Comparison of ENCODE assay signal across 15 cellular contexts in genomic region chr3:30370681-30371271, GRCh38.
DNase-seq lines count a peak whose midpoint lies in the region; ATAC-seq and TF ChIP-seq lines count a peak whose summit lies in the region.
"Had no signal": no experiment of that assay in that cellular context is flagged by ENCODE, and none has a peak within 500 bp of the region (broad histone marks: within the 10 kb centered on the region; RNA-seq: fewer than 3 reads in every experiment).

No MANE protein-coding gene starts in this region.

- peak overlapping the region; percentile 58 for H3K27ac ChIP-seq in RWPE2 (ENCODE audit: poor library complexity, severe bottlenecking)

- H3K27me3 ChIP-seq in RWPE2 (ENCODE audit: insufficient read depth, poor library complexity, severe bottlenecking), result no peaks in the 10 kb centered on the region

- peaks cover 20% of the 10 kb centered on the region for H3K4me1 ChIP-seq in RWPE2 (ENCODE audit: insufficient read depth, poor library complexity, severe bottlenecking)

- TF ChIP-seq CTCF in RWPE2 (IDR thresholded peaks at IDR 0.05; ENCODE audit: poor library complexity, severe bottlenecking) (no peak), fibroblast of mammary gland (conservative IDR thresholded peaks at IDR 0.05; ENCODE audit: control insufficient read depth, insufficient read depth, low read depth, low read length) (no peak), progenitor cell of endocrine pancreas (IDR thresholded peaks at IDR 0.05; ENCODE audit: unreplicated experiment) (no peak)

- H3K36me3 Mint-ChIP-seq in progenitor cell of endocrine pancreas (ENCODE audit: insufficient read depth), result peaks cover 1% of the 10 kb centered on the region
- H3K36me3 Mint-ChIP-seq in activated T-helper 2 cell treated with anti-CD3 and anti-CD28 coated beads, Interferon-gamma antibody, Interleukin-2, Interleukin-4, amounts not matched to agents 10 μg/mL and 5 μg/mL and 100 μg/mL, durations not matched to agents 14 hours and 24 hours and 36 hours (ENCODE audit: low read depth), result peaks cover 3% of the 10 kb centered on the region

- H3K4me3 Mint-ChIP-seq in progenitor cell of endocrine pancreas (ENCODE audit: low read depth), result peak overlapping the region; percentile 27
- no peak overlapping the region for H3K4me3 Mint-ChIP-seq in activated T-helper 2 cell treated with anti-CD3 and anti-CD28 coated beads, Interferon-gamma antibody, Interleukin-2, Interleukin-4, amounts not matched to agents 10 μg/mL and 5 μg/mL and 100 μg/mL, durations not matched to agents 14 hours and 24 hours and 36 hours (ENCODE audit: low read depth)
- H3K4me3 Mint-ChIP-seq: CD4-positive, alpha-beta T cell; H9; naive thymus-derived CD4-positive, alpha-beta T cell had no signal

- no peak overlapping the region for H3K27ac Mint-ChIP-seq in progenitor cell of endocrine pancreas
- H3K27ac Mint-ChIP-seq in activated T-helper 2 cell treated with anti-CD3 and anti-CD28 coated beads, Interferon-gamma antibody, Interleukin-2, Interleukin-4, amounts not matched to agents 10 μg/mL and 5 μg/mL and 100 μg/mL, durations not matched to agents 14 hours and 24 hours and 36 hours, result no peak overlapping the region
- H3K27ac Mint-ChIP-seq: CD4-positive, alpha-beta T cell; naive thymus-derived CD4-positive, alpha-beta T cell had no signal

- DNase-seq in EL (peak; percentile 39), RWPE2 (ENCODE audit: low spot score) (no peak), fibroblast of mammary gland (ENCODE audit: low read depth) (peak; percentile 39), progenitor cell of endocrine pancreas (ENCODE audit: low spot score, unreplicated experiment) (no peak), amniotic stem cell (lab: John Stamatoyannopoulos, UW) (no peak)
- DNase-seq in activated T-helper 2 cell treated with anti-CD3 and anti-CD28 coated beads, Interferon-gamma antibody, Interleukin-2, Interleukin-4, amounts not matched to agents 10 μg/mL and 5 μg/mL and 100 μg/mL, durations not matched to agents 14 hours and 24 hours and 36 hours (ENCODE audit: low spot score), result no peak
- DNase-seq: amygdala; CD4-positive, alpha-beta T cell; H9; KBM-7; naive thymus-derived CD4-positive, alpha-beta T cell; NCI-H2029 treated with DMSO at 0.1 percent for 48 hours; T-helper 9 cell had no signal

- ATAC-seq in RWPE2 (ENCODE audit: low read depth) (peak; percentile 76), HG02973 (IDR thresholded peaks at IDR 0.05; ENCODE audit: unreplicated experiment) (no peak), GM18858 (IDR thresholded peaks at IDR 0.05; ENCODE audit: unreplicated experiment) (no peak)
- ATAC-seq: naive thymus-derived CD4-positive, alpha-beta T cell had no signal

- H3K4me3 ChIP-seq in RWPE2 (ENCODE audit: severe bottlenecking) (no peak overlapping the region), fibroblast of mammary gland (ENCODE audit: control insufficient read depth, low read depth, low read length) (no peak overlapping the region)

- H3K4me1 Mint-ChIP-seq in progenitor cell of endocrine pancreas (ENCODE audit: low read depth), result peaks cover 23% of the 10 kb centered on the region
- peaks cover 2% of the 10 kb centered on the region for H3K4me1 Mint-ChIP-seq in activated T-helper 2 cell treated with anti-CD3 and anti-CD28 coated beads, Interferon-gamma antibody, Interleukin-2, Interleukin-4, amounts not matched to agents 10 μg/mL and 5 μg/mL and 100 μg/mL, durations not matched to agents 14 hours and 24 hours and 36 hours (ENCODE audit: low read depth)

- no peaks in the 10 kb centered on the region for H3K36me3 ChIP-seq in RWPE2 (ENCODE audit: low read depth)

- H3K27me3 Mint-ChIP-seq in progenitor cell of endocrine pancreas, result no peaks in the 10 kb centered on the region
- peaks cover 13% of the 10 kb centered on the region for H3K27me3 Mint-ChIP-seq in activated T-helper 2 cell treated with anti-CD3 and anti-CD28 coated beads, Interferon-gamma antibody, Interleukin-2, Interleukin-4, amounts not matched to agents 10 μg/mL and 5 μg/mL and 100 μg/mL, durations not matched to agents 14 hours and 24 hours and 36 hours (ENCODE audit: low read depth)
- H3K27me3 Mint-ChIP-seq: CD4-positive, alpha-beta T cell had no signal

- H3K9me3 ChIP-seq in RWPE2 (ENCODE audit: severe bottlenecking), result no peaks in the 10 kb centered on the region

- intact Hi-C loops in activated T-helper 2 cell treated with anti-CD3 and anti-CD28 coated beads, Interferon-gamma antibody, Interleukin-2, Interleukin-4, amounts not matched to agents 10 μg/mL and 5 μg/mL and 100 μg/mL, durations not matched to agents 14 hours and 24 hours and 36 hours (cut with micrococcal nuclease), result no loop called here

- peaks cover 10% of the 10 kb centered on the region for H3K9me3 Mint-ChIP-seq in progenitor cell of endocrine pancreas (ENCODE audit: low read depth)
- H3K9me3 Mint-ChIP-seq in activated T-helper 2 cell treated with anti-CD3 and anti-CD28 coated beads, Interferon-gamma antibody, Interleukin-2, Interleukin-4, amounts not matched to agents 10 μg/mL and 5 μg/mL and 100 μg/mL, durations not matched to agents 14 hours and 24 hours and 36 hours, result peaks cover 5% of the 10 kb centered on the region
- H3K9me3 Mint-ChIP-seq: H9 had no signal

Comparison
In these comparisons a context has a peak if more than half of its experiments do, and no peak if none do; other contexts are left out.
1. DNase-seq: peak in EL (single experiment) and fibroblast of mammary gland (single experiment); none in RWPE2 (single experiment), progenitor cell of endocrine pancreas (single experiment), amniotic stem cell (single experiment) and activated T-helper 2 cell treated with anti-CD3 and anti-CD28 coated beads, Interferon-gamma antibody, Interleukin-2, Interleukin-4, amounts not matched to agents 10 μg/mL and 5 μg/mL and 100 μg/mL, durations not matched to agents 14 hours and 24 hours and 36 hours (single experiment).